ENCODE assay signal across 24 cellular contexts in genomic region chr3:160644491-160644890, GRCh38. TPM values are rescaled to one million over a fixed set of nuclear protein-coding genes. Genes with fewer than 3 reads are reported as not detected.
DNase-seq lines count a peak whose midpoint lies in the region; ATAC-seq, FAIRE-seq and TF ChIP-seq lines count a peak whose summit lies in the region.
"Had no signal": no experiment of that assay in that cellular context is flagged by ENCODE, and none has a peak within 500 bp of the region (broad histone marks: within the 10 kb centered on the region; RNA-seq: fewer than 3 reads in every experiment).

No MANE protein-coding gene starts in this region.

- no peak overlapping the region for H2BK120ac ChIP-seq in neuronal stem cell (ENCODE audit: low read depth, low read length)

- DNase-seq in right lobe of liver: no peak
- DNase-seq in HepG2 (ENCODE audit: low spot score): no peak
- DNase-seq in neuronal stem cell (ENCODE audit: low spot score): no peak
- no peak for DNase-seq in NCI-H774 (lab: John Stamatoyannopoulos, UW)
- no peak for DNase-seq in H7
- DNase-seq: 8988T; ACHN; AML-193; BE2C; Calu3; CD4-positive, alpha-beta T cell; CD8-positive, alpha-beta memory T cell; DMS53; DMS79 treated with DMSO at 0.1 percent for 48 hours; GF-D8 had no signal

- H3K18ac ChIP-seq in neuronal stem cell (ENCODE audit: low read length): no peak overlapping the region

- POLR2A ChIA-PET in HepG2 (lab: Yijun Ruan, JAX) (no interaction called here), HEK293 (lab: Yijun Ruan, JAX) (no interaction called here)

- no peak for TF ChIP-seq RAD21 in HepG2 (CRISPR knock-in tag; IDR thresholded peaks at IDR 0.05)

- H3K4me3 ChIP-seq in right lobe of liver (no peak overlapping the region), HepG2 (replicated peaks in 1 of 3; ENCODE audit: insufficient read depth in 1 of 3, low read depth in 2 of 3, low read length in 3 of 3) (no peak overlapping the region), HEK293 (ENCODE audit: low read depth, low read length) (no peak overlapping the region), OCI-LY3 (ENCODE audit: low read length) (no peak overlapping the region), neuronal stem cell (ENCODE audit: low read length in 2 of 2) (no peak overlapping the region), H7 (ENCODE audit: insufficient read depth, low read depth, low read length) (no peak overlapping the region)
- H3K4me3 ChIP-seq: A549; BLaER1 treated with 17β-estradiol and CSF1 and Interleukin-3, amounts not matched to agents 10 nM and 100 nM; HAP-1 had no signal

- H3K27ac ChIP-seq in right lobe of liver: no peak overlapping the region
- no peak overlapping the region for H3K27ac ChIP-seq in HepG2 (ENCODE audit: extremely low read length, insufficient read depth, low read length)
- no peak overlapping the region for H3K27ac ChIP-seq in HEK293 (ENCODE audit: extremely low read depth, low read depth, low read length)
- H3K27ac ChIP-seq in OCI-LY3 (ENCODE audit: low read length): no peak overlapping the region
- peak overlapping the region; percentile 56 for H3K27ac ChIP-seq in neuronal stem cell (replicated peaks; ENCODE audit: low read length)
- H3K27ac ChIP-seq: A549; BLaER1 treated with 17β-estradiol and CSF1 and Interleukin-3, amounts not matched to agents 10 nM and 100 nM had no signal

- H3K9ac ChIP-seq in HepG2 (ENCODE audit: insufficient read depth, low read depth, low read length) (no peak overlapping the region), OCI-LY3 (ENCODE audit: low read length) (no peak overlapping the region), neuronal stem cell (ENCODE audit: low read depth, low read length, poor library complexity) (no peak overlapping the region)
- H3K9ac ChIP-seq: BLaER1 treated with 17β-estradiol and CSF1 and Interleukin-3, amounts not matched to agents 10 nM and 100 nM had no signal

- H3K23ac ChIP-seq in neuronal stem cell (ENCODE audit: low read depth, low read length, poor library complexity): no peak overlapping the region

- TF ChIP-seq EP300 in HepG2 (IDR thresholded peaks at IDR 0.05; ENCODE audit: low read depth in 2 of 2, low read length in 2 of 2) (no peak), HepG2 (CRISPR knock-in tag; IDR thresholded peaks at IDR 0.05; ENCODE audit: borderline replicate concordance) (no peak)

- H2BK12ac ChIP-seq in neuronal stem cell (ENCODE audit: low read length): no peak overlapping the region

- H2AFZ ChIP-seq in HepG2 (ENCODE audit: low read length) (no peak overlapping the region), OCI-LY3 (ENCODE audit: low read depth, low read length) (peak overlapping the region; percentile 52; the same call in 1 of the 2 replicates), neuronal stem cell (ENCODE audit: low read length) (peak overlapping the region; percentile 72)

- H2AK5ac ChIP-seq in neuronal stem cell (ENCODE audit: low read depth, low read length): no peak overlapping the region

- TF ChIP-seq POLR2A in right lobe of liver (IDR thresholded peaks at IDR 0.05) (no peak), HepG2 (IDR thresholded peaks at IDR 0.05; ENCODE audit: insufficient read depth in 1 of 2, low read depth in 2 of 2, low read length in 2 of 2) (no peak)

- H2BK5ac ChIP-seq in neuronal stem cell (ENCODE audit: low read length): no peak overlapping the region

- ATAC-seq in right lobe of liver (peak; percentile 45 to 58 (median 52)), HepG2 (no peak), GM19467 (IDR thresholded peaks at IDR 0.05; ENCODE audit: unreplicated experiment) (no peak)

- BruUV-seq in HepG2 (replicated peaks; lab: Mats Ljungman, UMichigan): no TSS peak

- in situ Hi-C loops in HepG2 (cut with HindIII; ENCODE audit: extremely low pct_ligation_motif_present, low pct_unique_long_range_greater_than_20kb): no loop called here

- no peak overlapping the region for H3K4me2 ChIP-seq in HepG2 (ENCODE audit: low read depth, low read length)
- no peak overlapping the region for H3K4me2 ChIP-seq in OCI-LY3 (ENCODE audit: low read length)
- no peak overlapping the region for H3K4me2 ChIP-seq in neuronal stem cell (ENCODE audit: insufficient read depth, low read length, poor library complexity, severe bottlenecking)
- H3K4me2 ChIP-seq: A549; BLaER1 treated with 17β-estradiol and CSF1 and Interleukin-3, amounts not matched to agents 10 nM and 100 nM had no signal

- H3K36me3 ChIP-seq in right lobe of liver (no peaks in the 10 kb centered on the region), HepG2 (replicated peaks in 1 of 2; ENCODE audit: control insufficient read depth in 1 of 2, insufficient read depth in 2 of 2, low read length in 2 of 2) (no peaks in the 10 kb centered on the region), HEK293 (ENCODE audit: control insufficient read depth in 2 of 2, insufficient read depth in 1 of 2, low read length in 2 of 2) (no peaks in the 10 kb centered on the region), OCI-LY3 (replicated peaks; ENCODE audit: low read depth, low read length) (no peaks in the 10 kb centered on the region), neuronal stem cell (replicated peaks in 1 of 2; ENCODE audit: control insufficient read depth in 2 of 2, insufficient read depth in 2 of 2, low read length in 2 of 2) (no peaks in the 10 kb centered on the region), H7 (replicated peaks; ENCODE audit: control insufficient read depth, insufficient read depth, low read length) (no peaks in the 10 kb centered on the region)
- H3K36me3 ChIP-seq: BE2C; BLaER1 treated with 17β-estradiol and CSF1 and Interleukin-3, amounts not matched to agents 10 nM and 100 nM; HAP-1 had no signal

- H3K14ac ChIP-seq in neuronal stem cell (ENCODE audit: low read length): no peak overlapping the region

- intact Hi-C loops in right lobe of liver (cut with DNase I): no loop called here
- intact Hi-C loops in HepG2 (cut with micrococcal nuclease; ENCODE audit: unreplicated experiment): no loop called here

- no peak overlapping the region for H2BK15ac ChIP-seq in neuronal stem cell (ENCODE audit: low read length)

- H3K27me3 ChIP-seq in right lobe of liver (no peaks in the 10 kb centered on the region), HepG2 (ENCODE audit: control insufficient read depth in 1 of 2, insufficient read depth in 2 of 2, low read length in 2 of 2) (no peaks in the 10 kb centered on the region), OCI-LY3 (ENCODE audit: low read depth, low read length) (no peaks in the 10 kb centered on the region), neuronal stem cell (ENCODE audit: control insufficient read depth in 3 of 3, insufficient read depth in 3 of 3, low read depth in 1 of 3, low read length in 3 of 3) (peaks cover 0 to 3% (median 0%) of the 10 kb centered on the region in 3 experiments), H7 (ENCODE audit: control insufficient read depth, insufficient read depth, low read length) (no peaks in the 10 kb centered on the region; the same call in 1 of the 2 replicates)
- H3K27me3 ChIP-seq: BE2C; BLaER1 treated with 17β-estradiol and CSF1 and Interleukin-3, amounts not matched to agents 10 nM and 100 nM had no signal

- no peaks in the 10 kb centered on the region for H3K79me2 ChIP-seq in HepG2 (ENCODE audit: insufficient read depth, low read length)
- H3K79me2 ChIP-seq in OCI-LY3 (ENCODE audit: low read length): no peaks in the 10 kb centered on the region

- WGBS in right lobe of liver (ENCODE audit: insufficient coverage, low coverage, low lambda C conversion rate, missing lambda C conversion rate): 44% methylated on average over 2 of the region's 2 CpGs
- 12% methylated on average over 2 of the region's 2 CpGs for WGBS in HepG2 (ENCODE audit: low lambda C conversion rate)
- WGBS in neuronal stem cell (ENCODE audit: extremely low coverage in 2 of 2, insufficient read length in 2 of 2, insufficient replicate concordance in 1 of 2), 2 donors: no CpG with 5 or more reads among the region's 2 CpGs

- H4K91ac ChIP-seq in neuronal stem cell (ENCODE audit: low read depth, low read length, poor library complexity): no peak overlapping the region

- no peak overlapping the region for H4K8ac ChIP-seq in neuronal stem cell (ENCODE audit: low read depth, low read length)

- CTCF ChIA-PET in HepG2 (lab: Yijun Ruan, JAX; ENCODE audit: low intra/inter-chr PET ratio, low total read pairs) (no interaction called here), HEK293 (lab: Yijun Ruan, JAX) (interaction anchor here (0.9 kb wide), 2 partner anchors 13 to 54 kb away, joined by 3 read pairs; no protein-coding TSS in a partner anchor)

- TF ChIP-seq CTCF in right lobe of liver (IDR thresholded peaks at IDR 0.05) (no peak), HepG2 (CRISPR knock-in tag; IDR thresholded peaks at IDR 0.05) (no peak), HEK293 (tag by site-specific recombination; IDR thresholded peaks at IDR 0.05) (no peak), OCI-LY3 (IDR thresholded peaks at IDR 0.05; ENCODE audit: low read depth, low read length) (no peak)

- H3K79me1 ChIP-seq in neuronal stem cell (ENCODE audit: low read depth, low read length): no peaks in the 10 kb centered on the region

- H3K4ac ChIP-seq in neuronal stem cell (ENCODE audit: low read length): no peak overlapping the region

- no peak for FAIRE-seq in HepG2 (lab: Jason Lieb, UNC)
- FAIRE-seq: A549, GM19239 had no signal

- H3K4me1 ChIP-seq in right lobe of liver (no peaks in the 10 kb centered on the region), HepG2 (ENCODE audit: insufficient read depth, low read length) (no peaks in the 10 kb centered on the region), HEK293 (ENCODE audit: control insufficient read depth, insufficient read depth, low read length) (0 out of 2 replicates have a peak, but pooled peaks cover 2% of the 10 kb centered on the region), OCI-LY3 (ENCODE audit: low read length) (no peaks in the 10 kb centered on the region), neuronal stem cell (ENCODE audit: control insufficient read depth in 2 of 2, insufficient read depth in 1 of 2, low read depth in 1 of 2, low read length in 2 of 2) (peaks cover 0 to 4% of the 10 kb centered on the region in 2 donors)
- H3K4me1 ChIP-seq: A549; BE2C; BLaER1 treated with 17β-estradiol and CSF1 and Interleukin-3, amounts not matched to agents 10 nM and 100 nM had no signal

- H3K9me3 ChIP-seq in right lobe of liver: no peaks in the 10 kb centered on the region
- H3K9me3 ChIP-seq in HepG2 (ENCODE audit: low read length): no peaks in the 10 kb centered on the region
- H3K9me3 ChIP-seq in HEK293 (ENCODE audit: control insufficient read depth, insufficient read depth, low read depth, low read length): no peaks in the 10 kb centered on the region
- H3K9me3 ChIP-seq in OCI-LY3 (ENCODE audit: insufficient read depth, low read length): no peaks in the 10 kb centered on the region
- no peaks in the 10 kb centered on the region for H3K9me3 ChIP-seq in neuronal stem cell (replicated peaks in 1 of 2; ENCODE audit: control insufficient read depth in 2 of 2, insufficient read depth in 1 of 2, low read depth in 1 of 2, low read length in 2 of 2)
- H3K9me3 ChIP-seq: A549; BE2C; BLaER1 treated with 17β-estradiol and CSF1 and Interleukin-3, amounts not matched to agents 10 nM and 100 nM; HAP-1 had no signal

- H4K20me1 ChIP-seq in HepG2 (ENCODE audit: insufficient read depth, low read length) (no peaks in the 10 kb centered on the region), OCI-LY3 (ENCODE audit: insufficient read depth, low read length) (no peaks in the 10 kb centered on the region)
- H4K20me1 ChIP-seq: BLaER1 treated with 17β-estradiol and CSF1 and Interleukin-3, amounts not matched to agents 10 nM and 100 nM had no signal

RNA-seq across cellular contexts. Expression of gene ARL14, which starts 32.5 kb away (rescaled TPM):
- total RNA-seq in right lobe of liver: under 1 TPM in 2 of 6 experiments, not detected in 4; 0.31 to 0.66 TPM
- 0.11 TPM in 1 of 2 replicates, not detected in the other for total RNA-seq in HepG2 (2016; rRNA removed; fragmentation: Illumina TruSeq; extraction: Trizol)
- not detected in 2 replicates for total RNA-seq in HepG2 (2016; cell fraction: cytosol; rRNA removed; fragmentation: Illumina TruSeq; extraction: Trizol; ENCODE audit: low read depth)
- total RNA-seq in HepG2 (2016; cell fraction: insoluble cytoplasmic fraction; rRNA removed; fragmentation: Illumina TruSeq; extraction: Trizol): not detected in 2 replicates
- total RNA-seq in HepG2 (2016; cell fraction: membrane; rRNA removed; fragmentation: Illumina TruSeq; extraction: Trizol): not detected in 2 replicates
- total RNA-seq in HepG2 (2016; cell fraction: nucleus; rRNA removed; fragmentation: Illumina TruSeq; extraction: Trizol): not detected in 2 replicates
- not detected in 2 replicates for polyA plus RNA-seq in HepG2 (2011; rRNA removed)
- polyA plus RNA-seq in HepG2 (2011; cell fraction: cytosol; rRNA removed): not detected in 2 replicates
- polyA plus RNA-seq in HepG2 (2011; cell fraction: nucleus; rRNA removed): not detected in 2 replicates
- not detected in 2 replicates for polyA plus RNA-seq in HepG2 (2012)
- polyA plus RNA-seq in HepG2 (2016; cell fraction: cytosol; fragmentation: Illumina TruSeq; extraction: Trizol; ENCODE audit: low read depth): not detected in 2 replicates
- not detected in 2 replicates for polyA plus RNA-seq in HepG2 (2016; cell fraction: insoluble cytoplasmic fraction; fragmentation: Illumina TruSeq; extraction: Trizol; ENCODE audit: low read depth)
- not detected in 2 replicates for polyA plus RNA-seq in HepG2 (2016; cell fraction: membrane; fragmentation: Illumina TruSeq; extraction: Trizol; ENCODE audit: low read depth)
- not detected in 2 replicates for polyA plus RNA-seq in HepG2 (2016; cell fraction: nucleus; fragmentation: Illumina TruSeq; extraction: Trizol; ENCODE audit: insufficient read depth, low read depth)
- polyA minus RNA-seq in HepG2 (2011; rRNA and poly(A)+ RNA removed; ENCODE audit: low replicate concordance): 0.14 TPM in 1 of 2 replicates, not detected in the other
- not detected in 2 replicates for polyA minus RNA-seq in HepG2 (2011; cell fraction: cytosol; rRNA and poly(A)+ RNA removed)
- polyA minus RNA-seq in HepG2 (2011; cell fraction: nucleus; rRNA and poly(A)+ RNA removed): not detected in 2 replicates
- polyA plus RNA-seq in neuronal stem cell (2013, experiment 1 of 2): not detected
- not detected for polyA plus RNA-seq in neuronal stem cell (2013, experiment 2 of 2)
- 0.07 TPM in 1 of 2 replicates, not detected in the other for total RNA-seq in H7 (2014; rRNA removed; shearing (Covaris generic))
- total RNA-seq: CD4-positive, alpha-beta T cell; CD8-positive, alpha-beta memory T cell; G401 had no signal
- polyA plus RNA-seq: CD14-positive monocyte; CD8-positive, alpha-beta memory T cell had no signal

Comparison
In these comparisons a context has a peak if more than half of its experiments do, and no peak if none do; other contexts are left out.
1. ATAC-seq: peak in right lobe of liver (4 of 4); none in HepG2 (single experiment) and GM19467 (single experiment).